9 cellular contexts compared by ENCODE assay signal in genomic region chr19:5090780-5091575, GRCh38.
DNase-seq lines count a peak whose midpoint lies in the region; ATAC-seq, FAIRE-seq and TF ChIP-seq lines count a peak whose summit lies in the region.
"Had no signal": no experiment of that assay in that cellular context is flagged by ENCODE, and none has a peak within 500 bp of the region (broad histone marks: within the 10 kb centered on the region; RNA-seq: fewer than 3 reads in every experiment).

No MANE protein-coding gene starts in this region.

- no peak for TF ChIP-seq POLR2A in HepG2 (IDR thresholded peaks at IDR 0.05; ENCODE audit: insufficient read depth in 1 of 2, low read depth in 2 of 2, low read length in 2 of 2)
- no peak for TF ChIP-seq POLR2A in right lobe of liver (IDR thresholded peaks at IDR 0.05)

- no peaks in the 10 kb centered on the region for H3K27me3 Mint-ChIP-seq in chondrocyte (ENCODE audit: low read depth)
- H3K27me3 Mint-ChIP-seq in mesothelial cell of epicardium (ENCODE audit: low read depth), result no peaks in the 10 kb centered on the region

- POLR2A ChIA-PET in HepG2 (lab: Yijun Ruan, JAX), result no interaction called here

- H3K9me3 Mint-ChIP-seq in chondrocyte (ENCODE audit: low read depth) (no peaks in the 10 kb centered on the region), mesothelial cell of epicardium (no peaks in the 10 kb centered on the region)

- H3K36me3 Mint-ChIP-seq in chondrocyte (ENCODE audit: low read depth), result peaks cover 8% of the 10 kb centered on the region
- peaks cover 10% of the 10 kb centered on the region for H3K36me3 Mint-ChIP-seq in mesothelial cell of epicardium

- TF ChIP-seq EP300 in HepG2 (IDR thresholded peaks at IDR 0.05; ENCODE audit: low read depth in 2 of 2, low read length in 2 of 2) (no peak), HepG2 (CRISPR knock-in tag; IDR thresholded peaks at IDR 0.05; ENCODE audit: borderline replicate concordance) (no peak)

- ATAC-seq in HepG2, result no peak
- no peak for ATAC-seq in right lobe of liver
- ATAC-seq in HG03439 (IDR thresholded peaks at IDR 0.05; ENCODE audit: unreplicated experiment), result no peak
- no peak for ATAC-seq in GM18517 (IDR thresholded peaks at IDR 0.05; ENCODE audit: unreplicated experiment)

- no peak overlapping the region for H2AFZ ChIP-seq in HepG2 (ENCODE audit: low read length)

- H3K4me3 ChIP-seq in HepG2 (replicated peaks in 1 of 3; ENCODE audit: insufficient read depth in 1 of 3, low read depth in 2 of 3, low read length in 3 of 3) (no peak overlapping the region), right lobe of liver (no peak overlapping the region), HAP-1 (no peak overlapping the region)

- FAIRE-seq in HepG2 (lab: Jason Lieb, UNC), result no peak

- H3K9me3 ChIP-seq in HepG2 (ENCODE audit: low read length), result no peaks in the 10 kb centered on the region
- no peaks in the 10 kb centered on the region for H3K9me3 ChIP-seq in right lobe of liver
- H3K9me3 ChIP-seq in HAP-1, result no peaks in the 10 kb centered on the region

- BruUV-seq in HepG2 (replicated peaks; lab: Mats Ljungman, UMichigan), result no TSS peak

- H3K4me1 ChIP-seq in HepG2 (ENCODE audit: insufficient read depth, low read length) (no peaks in the 10 kb centered on the region), right lobe of liver (no peaks in the 10 kb centered on the region), HAP-1 (no peaks in the 10 kb centered on the region)

- WGBS in HepG2 (ENCODE audit: low lambda C conversion rate), result 96% methylated on average over 18 of the region's 29 CpGs
- WGBS in right lobe of liver (ENCODE audit: insufficient coverage, low coverage, low lambda C conversion rate, missing lambda C conversion rate), result 59% methylated on average over 5 of the region's 29 CpGs

- no peak overlapping the region for H3K9ac ChIP-seq in HepG2 (ENCODE audit: insufficient read depth, low read depth, low read length)

- H3K27ac Mint-ChIP-seq in chondrocyte (ENCODE audit: unreplicated experiment), result peak overlapping the region; percentile 89
- peak overlapping the region; percentile 95 for H3K27ac Mint-ChIP-seq in mesothelial cell of epicardium

- CTCF ChIA-PET in HepG2 (lab: Yijun Ruan, JAX; ENCODE audit: low intra/inter-chr PET ratio, low total read pairs), result no interaction called here

- no peaks in the 10 kb centered on the region for H3K27me3 ChIP-seq in HepG2 (ENCODE audit: control insufficient read depth in 1 of 2, insufficient read depth in 2 of 2, low read length in 2 of 2)
- no peaks in the 10 kb centered on the region for H3K27me3 ChIP-seq in right lobe of liver
- H3K27me3 ChIP-seq in HAP-1 (ENCODE audit: low read depth), result no peaks in the 10 kb centered on the region

- intact Hi-C loops in HepG2 (cut with micrococcal nuclease; ENCODE audit: unreplicated experiment) (no loop called here), right lobe of liver (cut with DNase I) (no loop called here)

- no peaks in the 10 kb centered on the region for H3K79me2 ChIP-seq in HepG2 (ENCODE audit: insufficient read depth, low read length)

- peaks cover 3 to 24% of the 10 kb centered on the region in 2 experiments; a peak in 4 of 5 replicates for H3K36me3 ChIP-seq in HepG2 (replicated peaks in 1 of 2; ENCODE audit: control insufficient read depth in 1 of 2, insufficient read depth in 2 of 2, low read length in 2 of 2)
- H3K36me3 ChIP-seq in right lobe of liver, result peaks cover 0 to 19% (median 1%) of the 10 kb centered on the region in 4 donors
- no peaks in the 10 kb centered on the region for H3K36me3 ChIP-seq in HAP-1 (replicated peaks)

- H3K27ac ChIP-seq in HepG2 (ENCODE audit: extremely low read length, insufficient read depth, low read length) (no peak overlapping the region), right lobe of liver (no peak overlapping the region)

- DNase-seq in HepG2 (ENCODE audit: low spot score) (no peak), right lobe of liver (no peak), chondrocyte (ENCODE audit: low spot score) (no peak), mesothelial cell of epicardium (ENCODE audit: low spot score in 2 of 2, unreplicated experiment in 2 of 2) (peak; percentile 51 to 63), NCI-H1694 (lab: John Stamatoyannopoulos, UW) (no peak), HAP-1 (ENCODE audit: low spot score in 2 of 2) (no peak)
- DNase-seq: activated CD8-positive, alpha-beta memory T cell treated with anti-CD3 and anti-CD28 coated beads, Interleukin-2, amount 50 U/mL, for 48 hours had no signal

- no peaks in the 10 kb centered on the region; the same call in 1 of the 2 replicates for H4K20me1 ChIP-seq in HepG2 (ENCODE audit: insufficient read depth, low read length)

- H3K4me3 Mint-ChIP-seq in chondrocyte (ENCODE audit: unreplicated experiment), result no peak overlapping the region
- H3K4me3 Mint-ChIP-seq in mesothelial cell of epicardium, result peak overlapping the region; percentile 8

- H3K4me1 Mint-ChIP-seq in chondrocyte (ENCODE audit: low read depth) (peaks cover 26% of the 10 kb centered on the region), mesothelial cell of epicardium (peaks cover 18% of the 10 kb centered on the region)

- in situ Hi-C loops in HepG2 (cut with HindIII; ENCODE audit: extremely low pct_ligation_motif_present, low pct_unique_long_range_greater_than_20kb), result no loop called here
- in situ Hi-C loops in HAP-1 (cut with MboI; ENCODE audit: low sequenced_read_pairs), result no loop called here

- TF ChIP-seq RAD21 in HepG2 (CRISPR knock-in tag; IDR thresholded peaks at IDR 0.05), result no peak

- TF ChIP-seq CTCF in HepG2 (CRISPR knock-in tag; IDR thresholded peaks at IDR 0.05) (no peak), right lobe of liver (IDR thresholded peaks at IDR 0.05) (no peak), chondrocyte (IDR thresholded peaks at IDR 0.05) (peak; percentile 13), mesothelial cell of epicardium (IDR thresholded peaks at IDR 0.05; ENCODE audit: unreplicated experiment) (no peak)

- no peak overlapping the region for H3K4me2 ChIP-seq in HepG2 (ENCODE audit: low read depth, low read length)

TF ChIP-seq in HepG2, 621 proteins besides CTCF, POLR2A, EP300 and RAD21:
- no peak for TF ChIP-seq ELF3 (CRISPR knock-in tag; IDR thresholded peaks at IDR 0.05)
- TF ChIP-seq AGO2 (optimal IDR thresholded peaks at IDR 0.05; ENCODE audit: low read depth, low read length), result peak; percentile 48

Comparison
In these comparisons a context has a peak if more than half of its experiments do, and no peak if none do; other contexts are left out.
1. DNase-seq: peak in mesothelial cell of epicardium (2 of 2); none in HepG2 (single experiment), right lobe of liver (0 of 3), chondrocyte (single experiment), NCI-H1694 (single experiment) and HAP-1 (0 of 2).